16 cellular contexts compared by ENCODE assay signal in the genomic region with DNA sequence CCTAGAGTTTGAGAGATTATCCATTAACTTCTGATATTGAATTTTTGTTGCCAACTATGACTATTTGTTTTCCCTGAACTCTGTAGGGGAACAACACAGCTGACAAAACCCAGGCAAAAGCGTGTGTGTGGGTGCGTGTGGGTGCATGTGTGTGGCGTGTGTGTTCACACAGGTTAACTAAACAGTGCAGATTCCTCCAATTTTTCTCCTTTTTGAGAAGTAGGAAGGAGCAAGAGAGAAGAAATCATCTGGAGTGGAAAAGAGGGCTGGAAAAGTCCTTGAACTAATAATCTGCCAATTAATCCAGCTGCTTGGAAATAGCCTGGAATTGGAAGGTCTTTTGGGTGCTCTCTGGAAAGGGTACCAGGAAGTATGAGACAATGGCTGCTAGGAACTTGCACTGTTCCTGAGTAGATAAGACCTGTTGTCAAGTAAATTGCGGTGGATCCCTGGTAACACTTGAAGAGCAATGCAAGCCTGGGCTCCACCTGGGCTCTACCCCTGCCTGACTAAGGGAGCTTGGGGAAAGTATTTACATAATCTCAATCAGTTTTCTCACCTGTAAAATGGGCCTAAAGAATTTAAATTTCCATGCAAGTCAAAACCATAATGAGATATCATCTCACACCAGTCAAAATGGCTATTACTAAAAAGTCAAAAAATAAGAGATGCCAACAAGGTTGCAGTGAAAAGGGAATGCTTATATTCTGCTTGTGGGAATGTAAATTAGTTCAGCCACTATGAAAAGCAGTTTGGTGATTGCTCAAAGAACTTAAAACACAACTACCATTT. TPM values are rescaled to one million over a fixed set of nuclear protein-coding genes. Genes with fewer than 3 reads are reported as not detected.
"Had no signal": no experiment of that assay in that cellular context is flagged by ENCODE, and none has a peak within 500 bp of the region (broad histone marks: within the 10 kb centered on the region; RNA-seq: fewer than 3 reads in every experiment).

No MANE protein-coding gene starts in this region.

- H3K27ac Mint-ChIP-seq: activated CD4-positive, alpha-beta T cell treated with anti-CD3 and anti-CD28 coated beads for 36 hours; activated CD8-positive, alpha-beta T cell treated with anti-CD3 and anti-CD28 coated beads, Interleukin-2, amount 10 ng/mL, durations not matched to agents 7 days and 5 days; activated naive CD8-positive, alpha-beta T cell treated with anti-CD3 and anti-CD28 coated beads for 36 hours; memory B cell; neural progenitor cell had no signal

- H2AFZ ChIP-seq: neural progenitor cell had no signal

- H3K9me3 ChIP-seq: transverse colon had no signal

- H3K9me3 Mint-ChIP-seq: memory B cell had no signal

- H3K4me3 Mint-ChIP-seq: activated CD4-positive, alpha-beta T cell treated with anti-CD3 and anti-CD28 coated beads for 36 hours; activated CD8-positive, alpha-beta T cell treated with anti-CD3 and anti-CD28 coated beads, Interleukin-2, amount 10 ng/mL, durations not matched to agents 7 days and 5 days; activated naive CD8-positive, alpha-beta T cell treated with anti-CD3 and anti-CD28 coated beads for 36 hours; memory B cell had no signal

- DNase-seq: activated CD4-positive, alpha-beta T cell treated with anti-CD3 and anti-CD28 coated beads for 36 hours; activated CD8-positive, alpha-beta memory T cell treated with anti-CD3 and anti-CD28 coated beads, Interleukin-2, amount 50 U/mL, for 4 hours; activated CD8-positive, alpha-beta T cell treated with anti-CD3 and anti-CD28 coated beads, Interleukin-2, amount 10 ng/mL, durations not matched to agents 7 days and 5 days; activated gamma-delta T cell treated with Interleukin-2 at 50 U/mL for 16 hours; activated naive CD8-positive, alpha-beta T cell treated with anti-CD3 and anti-CD28 coated beads for 36 hours; cortex of kidney; effector CD8-positive, alpha-beta T cell; foreskin melanocyte; head of caudate nucleus; stimulated activated CD4-positive, alpha-beta T cell treated with anti-CD3 and anti-CD28 coated beads, Interleukin-4, amount 100 ng/mL, for 24 hours; stimulated activated naive CD4-positive, alpha-beta T cell; substantia nigra; T-helper 2 cell; transverse colon had no signal

- H3K27ac ChIP-seq: neural progenitor cell, transverse colon had no signal

- H3K27me3 ChIP-seq: neural progenitor cell, transverse colon had no signal

- H3K36me3 Mint-ChIP-seq: memory B cell, neural progenitor cell had no signal

- H3K4me3 ChIP-seq: neural progenitor cell, transverse colon had no signal

- H3K9ac ChIP-seq: neural progenitor cell had no signal

- H3K4me1 ChIP-seq: neural progenitor cell had no signal

- H3K36me3 ChIP-seq: neural progenitor cell, transverse colon had no signal

- H3K4me2 ChIP-seq: neural progenitor cell had no signal

RNA-seq across cellular contexts. Expression of gene IL1R1, which starts 40.5 kb away (rescaled TPM):
- total RNA-seq: activated CD8-positive, alpha-beta T cell treated with anti-CD3 and anti-CD28 coated beads, Interleukin-2, amount 10 ng/mL, durations not matched to agents 7 days and 5 days had no signal
